Comparison of ENCODE assay signal across 12 cellular contexts in genomic region chr2:63843791-63844190, GRCh38. TPM values are rescaled to one million over a fixed set of nuclear protein-coding genes. Genes with fewer than 3 reads are reported as not detected.
A peak's percentile ranks its signal among the peaks of the same experiment; 100 is the strongest.
DNase-seq lines count a peak whose midpoint lies in the region; ATAC-seq and TF ChIP-seq lines count a peak whose summit lies in the region.
"Had no signal": no experiment of that assay in that cellular context is flagged by ENCODE, and none has a peak within 500 bp of the region (broad histone marks: within the 10 kb centered on the region; RNA-seq: fewer than 3 reads in every experiment).

No MANE protein-coding gene starts in this region.

- peaks cover 0 to 19% (median 7%) of the 10 kb centered on the region in 3 donors for H3K36me3 Mint-ChIP-seq in CD8-positive, alpha-beta memory T cell
- H3K36me3 Mint-ChIP-seq in neural progenitor cell: peaks cover 13% of the 10 kb centered on the region

- H3K27me3 Mint-ChIP-seq in CD8-positive, alpha-beta memory T cell: no peaks in the 10 kb centered on the region
- peaks cover 4% of the 10 kb centered on the region for H3K27me3 Mint-ChIP-seq in neural progenitor cell (ENCODE audit: insufficient read depth, low read depth)

- H3K9me3 Mint-ChIP-seq in CD8-positive, alpha-beta memory T cell: no peaks in the 10 kb centered on the region
- H3K9me3 Mint-ChIP-seq in neural progenitor cell: peaks cover 9% of the 10 kb centered on the region

- intact Hi-C loops in PC-9 (cut with micrococcal nuclease; ENCODE audit: unreplicated experiment): loop anchor here (10.0 kb wide), 1 partner anchor 431 kb away; no protein-coding TSS in a partner anchor

- TF ChIP-seq CTCF in PC-9 (conservative IDR thresholded peaks at IDR 0.05): no peak
- TF ChIP-seq CTCF in epithelial cell of esophagus (IDR thresholded peaks at IDR 0.05; ENCODE audit: insufficient read depth, low read depth, low read length, missing control alignments): no peak
- no peak for TF ChIP-seq CTCF in neural progenitor cell (IDR thresholded peaks at IDR 0.05)

- H3K4me2 ChIP-seq in PC-9 (peak overlapping the region; percentile 92), neural progenitor cell (peak overlapping the region; percentile 94)

- H3K9ac ChIP-seq in neural progenitor cell: no peak overlapping the region

- peaks cover 40% of the 10 kb centered on the region for H3K4me1 ChIP-seq in CD8-positive, alpha-beta memory T cell (ENCODE audit: insufficient read depth, low read length)
- peaks cover 25% of the 10 kb centered on the region for H3K4me1 ChIP-seq in PC-9 (replicated peaks; ENCODE audit: insufficient read depth)
- peaks cover 42% of the 10 kb centered on the region for H3K4me1 ChIP-seq in neural progenitor cell

- H3K27ac ChIP-seq in CD8-positive, alpha-beta memory T cell (ENCODE audit: low read depth, low read length): no peak overlapping the region
- H3K27ac ChIP-seq in PC-9 (no peak overlapping the region), neural progenitor cell (no peak overlapping the region)
- H3K27ac ChIP-seq: HL-60 had no signal

- H3K79me2 ChIP-seq in PC-9 (ENCODE audit: low read depth) (peaks cover 69% of the 10 kb centered on the region), neural progenitor cell (ENCODE audit: low read depth) (peaks cover 77% of the 10 kb centered on the region)

- H3K27ac Mint-ChIP-seq in CD8-positive, alpha-beta memory T cell: peak overlapping the region in 3 of 8 donors; percentile 32 to 43 (median 41)
- no peak overlapping the region for H3K27ac Mint-ChIP-seq in neural progenitor cell

- no TSS peak for BruUV-seq in PC-9 (replicated peaks; lab: Mats Ljungman, UMichigan)

- H4K20me1 ChIP-seq in PC-9 (ENCODE audit: insufficient read depth) (no peaks in the 10 kb centered on the region; the same call in 1 of the 2 replicates), neural progenitor cell (ENCODE audit: low read depth) (no peaks in the 10 kb centered on the region)

- peak overlapping the region in 4 of 7 donors; percentile 17 to 80 (median 40) for H3K4me3 Mint-ChIP-seq in CD8-positive, alpha-beta memory T cell
- H3K4me3 Mint-ChIP-seq in neural progenitor cell: peak overlapping the region; percentile 71

- H3K4me1 Mint-ChIP-seq in CD8-positive, alpha-beta memory T cell: peaks cover 64 to 87% (median 77%) of the 10 kb centered on the region in 3 donors
- peaks cover 28% of the 10 kb centered on the region for H3K4me1 Mint-ChIP-seq in neural progenitor cell

- POLR2A ChIA-PET in CD8-positive, alpha-beta memory T cell (lab: Charles Lee): no interaction called here
- POLR2A ChIA-PET in PC-9 (lab: Charles Lee; ENCODE audit: unreplicated experiment): no interaction called here

- no peak overlapping the region for H2AFZ ChIP-seq in PC-9
- no peak overlapping the region for H2AFZ ChIP-seq in neural progenitor cell (replicated peaks)

- H3K9me3 ChIP-seq in CD8-positive, alpha-beta memory T cell (ENCODE audit: low read length): no peaks in the 10 kb centered on the region
- H3K9me3 ChIP-seq in PC-9 (ENCODE audit: insufficient read depth, low read depth) (no peaks in the 10 kb centered on the region; the same call in 1 of the 2 replicates), neural progenitor cell (ENCODE audit: low read depth) (no peaks in the 10 kb centered on the region)

- no peak overlapping the region for H3K4me3 ChIP-seq in CD8-positive, alpha-beta memory T cell (ENCODE audit: low read length)
- peak overlapping the region; percentile 90; the same call in 1 of the 2 replicates for H3K4me3 ChIP-seq in PC-9
- H3K4me3 ChIP-seq in epithelial cell of esophagus (ENCODE audit: low read length): peak overlapping the region; percentile 85
- H3K4me3 ChIP-seq in neural progenitor cell: peak overlapping the region; percentile 76

- no peaks in the 10 kb centered on the region for H3K36me3 ChIP-seq in CD8-positive, alpha-beta memory T cell (ENCODE audit: insufficient read depth, low read length)
- H3K36me3 ChIP-seq in PC-9 (ENCODE audit: low read depth) (no peaks in the 10 kb centered on the region; the same call in 1 of the 2 replicates), neural progenitor cell (no peaks in the 10 kb centered on the region)

- DNase-seq in CD8-positive, alpha-beta memory T cell: no peak
- DNase-seq in PC-9 (no peak), epithelial cell of esophagus (ENCODE audit: low read depth) (no peak), neural progenitor cell (ENCODE audit: low spot score) (no peak), hypothalamus (lab: John Stamatoyannopoulos, UW) (no peak), RKO (ENCODE audit: low spot score) (no peak)
- DNase-seq: caudate nucleus; kidney glomerular epithelial cell; stimulated activated CD4-positive, alpha-beta T cell treated with anti-CD3 and anti-CD28 coated beads, Interleukin-2, amount 100 ng/mL, for 48 hours had no signal

- ATAC-seq in HG03135 (IDR thresholded peaks at IDR 0.05; ENCODE audit: unreplicated experiment) (no peak), HG03342 (IDR thresholded peaks at IDR 0.05; ENCODE audit: unreplicated experiment) (no peak)

- H3F3A ChIP-seq in PC-9 (ENCODE audit: insufficient read depth, low read depth) (peaks cover 18% of the 10 kb centered on the region), neural progenitor cell (ENCODE audit: low read depth) (peaks cover 44% of the 10 kb centered on the region)

- H3K9me2 ChIP-seq in PC-9 (ENCODE audit: insufficient read depth): no peaks in the 10 kb centered on the region

- CTCF ChIA-PET in CD8-positive, alpha-beta memory T cell (lab: Charles Lee): interaction anchor here (1.6 kb wide), 1 partner anchor 9 kb away, joined by 3 read pairs; no protein-coding TSS in a partner anchor
- CTCF ChIA-PET in PC-9 (lab: Charles Lee): no interaction called here

- H3K27me3 ChIP-seq in CD8-positive, alpha-beta memory T cell (ENCODE audit: insufficient read depth, low read length, poor library complexity, severe bottlenecking): no peaks in the 10 kb centered on the region
- no peaks in the 10 kb centered on the region for H3K27me3 ChIP-seq in PC-9 (ENCODE audit: insufficient read depth, low read depth)
- no peaks in the 10 kb centered on the region for H3K27me3 ChIP-seq in neural progenitor cell

RNA-seq across cellular contexts. Expression of gene UGP2, which starts 2.1 kb away (rescaled TPM):
- total RNA-seq in CD8-positive, alpha-beta memory T cell: 10 to 100 TPM; 59.2 to 59.8 TPM
- polyA plus RNA-seq in CD8-positive, alpha-beta memory T cell: 131 TPM
- total RNA-seq in PC-9 (2021): 83.5 and 89.5 TPM in 2 replicates
- 78.6 and 126 TPM in 2 replicates for total RNA-seq in neural progenitor cell (ENCODE audit: low replicate concordance)
